15 cellular contexts compared by ENCODE assay signal in the genomic region with DNA sequence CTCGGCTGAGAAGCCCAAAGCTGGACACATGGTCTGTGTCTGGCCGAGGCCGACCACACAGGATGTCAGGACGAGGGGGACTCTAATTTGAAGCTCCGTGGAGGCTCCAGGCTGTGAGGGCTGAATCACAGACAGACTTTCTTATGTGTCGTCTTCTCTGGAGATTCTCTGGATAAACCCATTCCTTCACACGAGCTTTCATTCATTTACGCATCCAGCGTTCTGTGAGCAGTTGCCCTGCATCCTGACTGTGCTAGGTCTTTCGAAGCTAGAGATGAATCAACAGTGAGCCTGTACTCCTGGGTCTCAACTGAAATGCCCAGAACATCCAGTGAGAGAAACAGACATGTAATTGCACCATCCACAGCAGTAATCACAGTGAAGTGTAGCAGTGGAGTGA. TPM values are rescaled to one million over a fixed set of nuclear protein-coding genes. Genes with fewer than 3 reads are reported as not detected.
DNase-seq lines count a peak whose midpoint lies in the region; ATAC-seq and TF ChIP-seq lines count a peak whose summit lies in the region.
"Had no signal": no experiment of that assay in that cellular context is flagged by ENCODE, and none has a peak within 500 bp of the region (broad histone marks: within the 10 kb centered on the region; RNA-seq: fewer than 3 reads in every experiment).

No MANE protein-coding gene starts in this region.

- H2BK120ac ChIP-seq in IMR-90 (ENCODE audit: low read depth, low read length) (no peak overlapping the region), mesenchymal stem cell (ENCODE audit: low read depth, low read length) (no peak overlapping the region)

- dilution Hi-C loops in IMR-90 (cut with HindIII; ENCODE audit: low sequenced_read_pairs, unreplicated experiment), result no loop called here

- H3K4me2 ChIP-seq in IMR-90 (ENCODE audit: low read depth, low read length), result no peak overlapping the region
- H3K4me2 ChIP-seq in mesenchymal stem cell (ENCODE audit: low read length, poor library complexity, severe bottlenecking), result no peak overlapping the region

- peaks cover 38% of the 10 kb centered on the region for H3K4me1 Mint-ChIP-seq in osteocyte (ENCODE audit: unreplicated experiment)
- H3K4me1 Mint-ChIP-seq in activated CD4-positive, alpha-beta T cell treated with anti-CD3 and anti-CD28 coated beads, Interleukin-2, amount 10 ng/mL, durations not matched to agents 7 days and 5 days, result no peaks in the 10 kb centered on the region
- H3K4me1 Mint-ChIP-seq: B cell had no signal

- H3K27ac ChIP-seq in IMR-90 (ENCODE audit: insufficient read depth, low read length), result no peak overlapping the region
- H3K27ac ChIP-seq in mesenchymal stem cell (ENCODE audit: low read length, poor library complexity, severe bottlenecking), result no peak overlapping the region

- in situ Hi-C loops in IMR-90 (cut with MboI; ENCODE audit: low sequenced_read_pairs), result no loop called here

- H3K18ac ChIP-seq in IMR-90 (ENCODE audit: low read depth, low read length) (no peak overlapping the region), mesenchymal stem cell (ENCODE audit: low read depth in 1 of 2, low read length in 2 of 2) (no peak overlapping the region)

- H2BK15ac ChIP-seq in IMR-90 (ENCODE audit: low read depth, low read length), result no peak overlapping the region
- H2BK15ac ChIP-seq in mesenchymal stem cell (ENCODE audit: low read depth, poor library complexity, severe bottlenecking), result no peak overlapping the region

- no peaks in the 10 kb centered on the region for H3K27me3 Mint-ChIP-seq in osteocyte (ENCODE audit: unreplicated experiment)
- no peaks in the 10 kb centered on the region for H3K27me3 Mint-ChIP-seq in activated CD4-positive, alpha-beta T cell treated with anti-CD3 and anti-CD28 coated beads, Interleukin-2, amount 10 ng/mL, durations not matched to agents 7 days and 5 days
- H3K27me3 Mint-ChIP-seq: B cell; CD4-positive, alpha-beta T cell had no signal

- H3K79me1 ChIP-seq in IMR-90 (ENCODE audit: low read depth in 1 of 2, low read length in 2 of 2) (peaks cover 12 to 45% of the 10 kb centered on the region in 2 experiments), mesenchymal stem cell (replicated peaks; ENCODE audit: low read length, poor library complexity, severe bottlenecking) (peaks cover 7% of the 10 kb centered on the region)

- no peak overlapping the region for H3K23ac ChIP-seq in IMR-90 (ENCODE audit: low read depth, low read length)
- H3K23ac ChIP-seq in mesenchymal stem cell (ENCODE audit: low read length in 2 of 2), result no peak overlapping the region

- no TSS peak for BruUV-seq in IMR-90 (replicated peaks; lab: Mats Ljungman, UMichigan)

- H3K4me1 ChIP-seq in IMR-90 (ENCODE audit: control insufficient read depth, insufficient read depth, low read length), result peaks cover 10% of the 10 kb centered on the region
- H3K4me1 ChIP-seq in mesenchymal stem cell (ENCODE audit: control insufficient read depth, insufficient read depth, low read depth, low read length), result peaks cover 47% of the 10 kb centered on the region

- H3K27me3 ChIP-seq in IMR-90 (ENCODE audit: control insufficient read depth, insufficient read depth, low read length) (no peaks in the 10 kb centered on the region), mesenchymal stem cell (ENCODE audit: control insufficient read depth in 1 of 2, insufficient read depth in 1 of 2, low read length in 2 of 2) (no peaks in the 10 kb centered on the region)

- H2BK5ac ChIP-seq in IMR-90 (ENCODE audit: low read depth, low read length, poor library complexity, severe bottlenecking), result no peak overlapping the region
- no peak overlapping the region for H2BK5ac ChIP-seq in mesenchymal stem cell (ENCODE audit: low read depth, low read length, poor library complexity, severe bottlenecking)

- no peak overlapping the region for H2BK12ac ChIP-seq in mesenchymal stem cell (ENCODE audit: low read length in 2 of 2)

- peaks cover 3% of the 10 kb centered on the region; the same call in 1 of the 2 replicates for H4K20me1 ChIP-seq in IMR-90 (ENCODE audit: insufficient read depth, low read length)

- no peak for TF ChIP-seq CTCF in IMR-90 (conservative IDR thresholded peaks at IDR 0.05; ENCODE audit: low read depth, low read length)
- no peak for TF ChIP-seq CTCF in osteocyte (IDR thresholded peaks at IDR 0.05)

- H2AK5ac ChIP-seq in IMR-90 (ENCODE audit: low read depth, low read length) (peak overlapping the region; percentile 46; the same call in 1 of the 2 replicates), mesenchymal stem cell (ENCODE audit: low read length, severe bottlenecking) (peak overlapping the region; percentile 44)

- no peak overlapping the region for H2BK20ac ChIP-seq in IMR-90 (ENCODE audit: low read depth, low read length)

- no peaks in the 10 kb centered on the region for H3K9me3 ChIP-seq in IMR-90 (ENCODE audit: control insufficient read depth, insufficient read depth, low read length)
- H3K9me3 ChIP-seq in mesenchymal stem cell (ENCODE audit: control insufficient read depth, low read length), result no peaks in the 10 kb centered on the region

- TF ChIP-seq RAD21 in IMR-90 (IDR thresholded peaks at IDR 0.05; ENCODE audit: low read length), result no peak

- no peak for TF ChIP-seq POLR2A in IMR-90 (IDR thresholded peaks at IDR 0.05; ENCODE audit: low read depth, low read length)

- H4K91ac ChIP-seq in IMR-90 (ENCODE audit: insufficient read depth, low read depth, low read length), result peak overlapping the region; percentile 32; the same call in 1 of the 2 replicates
- H4K91ac ChIP-seq in mesenchymal stem cell (ENCODE audit: low read length), result no peak overlapping the region

- no peak overlapping the region for H2AK9ac ChIP-seq in IMR-90 (replicated peaks; ENCODE audit: low read depth, low read length, poor library complexity)

- H3K9ac ChIP-seq in IMR-90 (ENCODE audit: low read depth, low read length), result no peak overlapping the region
- H3K9ac ChIP-seq in mesenchymal stem cell (ENCODE audit: low read length), result no peak overlapping the region

- POLR2A ChIA-PET in IMR-90 (lab: Charles Lee; ENCODE audit: unreplicated experiment), result no interaction called here
- POLR2A ChIA-PET in activated CD4-positive, alpha-beta T cell treated with anti-CD3 and anti-CD28 coated beads, Interleukin-2, amount 10 ng/mL, durations not matched to agents 7 days and 5 days (lab: Charles Lee), result interaction anchor here (0.6 kb wide), 1 partner anchor 283 kb away, joined by 3 read pairs; no protein-coding TSS in a partner anchor

- no peak overlapping the region for H3K4ac ChIP-seq in IMR-90 (ENCODE audit: low read depth, low read length)
- no peak overlapping the region for H3K4ac ChIP-seq in mesenchymal stem cell (ENCODE audit: low read depth in 1 of 2, low read length in 2 of 2)

- H3K14ac ChIP-seq in IMR-90 (replicated peaks; ENCODE audit: low read depth, low read length) (no peak overlapping the region; the same call in 1 of the 2 replicates), mesenchymal stem cell (ENCODE audit: low read length in 2 of 2) (no peak overlapping the region)

- H3K36me3 Mint-ChIP-seq in osteocyte (ENCODE audit: unreplicated experiment), result peaks cover 36% of the 10 kb centered on the region
- peaks cover 32% of the 10 kb centered on the region for H3K36me3 Mint-ChIP-seq in activated CD4-positive, alpha-beta T cell treated with anti-CD3 and anti-CD28 coated beads, Interleukin-2, amount 10 ng/mL, durations not matched to agents 7 days and 5 days (ENCODE audit: low read depth)

- DNase-seq in EH (ENCODE audit: low read depth) (peak; percentile 19), IMR-90 (no peak), mesenchymal stem cell (no peak), osteocyte (ENCODE audit: extremely low spot score, unreplicated experiment) (no peak), cerebellar cortex (ENCODE audit: low spot score) (no peak)
- DNase-seq in activated CD4-positive, alpha-beta T cell treated with anti-CD3 and anti-CD28 coated beads, Interleukin-2, amount 10 ng/mL, durations not matched to agents 7 days and 5 days, result no peak
- no peak for DNase-seq in activated CD8-positive, alpha-beta memory T cell treated with anti-CD3 and anti-CD28 coated beads, Interleukin-2, amount 50 U/mL, for 4 hours
- DNase-seq: C1 segment of cervical spinal cord; CD4-positive, alpha-beta T cell; DMS153; DMS79 treated with DMSO at 0.1 percent for 48 hours; GDM1; GOT3; H9 had no signal

- CTCF ChIA-PET in IMR-90 (lab: Yijun Ruan, JAX), result interaction anchor here (0.8 kb wide), 1 partner anchor 128 kb away, joined by 5 read pairs; no protein-coding TSS in a partner anchor
- CTCF ChIA-PET in activated CD4-positive, alpha-beta T cell treated with anti-CD3 and anti-CD28 coated beads, Interleukin-2, amount 10 ng/mL, durations not matched to agents 7 days and 5 days (lab: Charles Lee), result interaction anchor here (0.6 to 1.4 kb wide), 6 partner anchors 11 to 973 kb away, joined by 3 to 5 read pairs (median 4); no protein-coding TSS in a partner anchor

- intact Hi-C loops in IMR-90 (cut with micrococcal nuclease), result no loop called here

- no peaks in the 10 kb centered on the region for H3K9me3 Mint-ChIP-seq in osteocyte (ENCODE audit: unreplicated experiment)
- H3K9me3 Mint-ChIP-seq in activated CD4-positive, alpha-beta T cell treated with anti-CD3 and anti-CD28 coated beads, Interleukin-2, amount 10 ng/mL, durations not matched to agents 7 days and 5 days, result no peaks in the 10 kb centered on the region
- H3K9me3 Mint-ChIP-seq: CD4-positive, alpha-beta T cell; H9 had no signal

- H3K4me3 ChIP-seq in IMR-90 (ENCODE audit: insufficient read depth, low read depth, low read length), result no peak overlapping the region
- H3K4me3 ChIP-seq in mesenchymal stem cell (ENCODE audit: insufficient read depth in 1 of 2, low read depth in 1 of 2, low read length in 2 of 2), result no peak overlapping the region

- no peak for ATAC-seq in IMR-90 (ENCODE audit: low read depth)

- no peak overlapping the region for H3K56ac ChIP-seq in IMR-90 (ENCODE audit: extremely low read depth, insufficient read depth, low read length)

- H4K8ac ChIP-seq in IMR-90 (ENCODE audit: low read depth in 2 of 2, low read length in 2 of 2) (0 out of 4 replicates have a peak overlapping the region, but pooled peaks of 1 of the 2 experiments have one; percentile 33), mesenchymal stem cell (ENCODE audit: low read length) (no peak overlapping the region)

- H3K4me3 Mint-ChIP-seq in osteocyte (ENCODE audit: unreplicated experiment), result no peak overlapping the region
- H3K4me3 Mint-ChIP-seq in activated CD4-positive, alpha-beta T cell treated with anti-CD3 and anti-CD28 coated beads, Interleukin-2, amount 10 ng/mL, durations not matched to agents 7 days and 5 days, result no peak overlapping the region
- H3K4me3 Mint-ChIP-seq: B cell; CD4-positive, alpha-beta T cell; H9 had no signal

- peaks cover 78% of the 10 kb centered on the region for H3K36me3 ChIP-seq in IMR-90 (ENCODE audit: control insufficient read depth, insufficient read depth, low read length)
- peaks cover 60 to 91% of the 10 kb centered on the region in 2 experiments for H3K36me3 ChIP-seq in mesenchymal stem cell (ENCODE audit: control insufficient read depth in 1 of 2, insufficient read depth in 2 of 2, low read depth in 1 of 2, low read length in 2 of 2)

- H3K27ac Mint-ChIP-seq in osteocyte (ENCODE audit: unreplicated experiment), result peak overlapping the region; percentile 68
- H3K27ac Mint-ChIP-seq in activated CD4-positive, alpha-beta T cell treated with anti-CD3 and anti-CD28 coated beads, Interleukin-2, amount 10 ng/mL, durations not matched to agents 7 days and 5 days, result no peak overlapping the region
- H3K27ac Mint-ChIP-seq: B cell; CD4-positive, alpha-beta T cell had no signal

- H4K5ac ChIP-seq in IMR-90 (ENCODE audit: low read depth, low read length), result no peak overlapping the region

- WGBS in IMR-90 (ENCODE audit: extremely low coverage in 2 of 2, insufficient read length in 1 of 2), 2 experiments, result 83% methylated on average over 4 of the region's 10 CpGs; no CpG with 5 or more reads in 1 of the 2 experiments
- 82% methylated on average over 10 of the region's 10 CpGs for WGBS in mesenchymal stem cell

- H2AFZ ChIP-seq in IMR-90 (replicated peaks; ENCODE audit: low read length, poor library complexity) (no peak overlapping the region), mesenchymal stem cell (ENCODE audit: low read depth, low read length) (no peak overlapping the region)

- H3K9me1 ChIP-seq in IMR-90 (ENCODE audit: insufficient read depth, low read length), result peaks cover 19% of the 10 kb centered on the region; the same call in 1 of the 2 replicates

RNA-seq across cellular contexts. Expression of a gene that starts 49.6 kb away (rescaled TPM):
- total RNA-seq in IMR-90 (2012; rRNA removed) (60.0 and 61.8 TPM in 2 replicates), osteocyte (217 and 236 TPM in 2 replicates)
- polyA plus RNA-seq in IMR-90 (2012; rRNA removed), result 124 and 133 TPM in 2 replicates
- 90.4 and 122 TPM in 2 replicates for polyA plus RNA-seq in IMR-90 (2012; cell fraction: cytosol; rRNA removed)
- 71.7 and 82.4 TPM in 2 replicates for polyA plus RNA-seq in IMR-90 (2012; cell fraction: nucleus; rRNA removed; ENCODE audit: low replicate concordance)
- polyA plus RNA-seq in mesenchymal stem cell (2013, experiment 1 of 2), result 229 TPM
- 222 TPM for polyA plus RNA-seq in mesenchymal stem cell (2013, experiment 2 of 2)
- total RNA-seq in activated CD4-positive, alpha-beta T cell treated with anti-CD3 and anti-CD28 coated beads, Interleukin-2, amount 10 ng/mL, durations not matched to agents 7 days and 5 days, result 100 to 1,000 TPM; 101 to 107 TPM
